23 cellular contexts compared by ENCODE assay signal in genomic region chr20:51136326-51136725, GRCh38.
DNase-seq lines count a peak whose midpoint lies in the region; ATAC-seq, FAIRE-seq and TF ChIP-seq lines count a peak whose summit lies in the region.
"Had no signal": no experiment of that assay in that cellular context is flagged by ENCODE, and none has a peak within 500 bp of the region (broad histone marks: within the 10 kb centered on the region; RNA-seq: fewer than 3 reads in every experiment).

No MANE protein-coding gene starts in this region.

- DNase-seq in HEK293T (ENCODE audit: extremely low spot score) (no peak), Peyer's patch (peak in 1 of 3 donors; percentile 79), glomerular endothelial cell (ENCODE audit: extremely low read depth, low read depth, low spot score) (peak; percentile 7), small intestine (peak; percentile 94), thyroid gland (no peak), GOT3 (lab: John Stamatoyannopoulos, UW) (no peak)
- DNase-seq: ACHN; activated B cell treated with CpG ODN at 0.5 μM for 24 hours; activated CD4-positive, alpha-beta T cell treated with anti-CD3 and anti-CD28 coated beads, Interleukin-2, amount 50 U/mL, for 4 hours; activated naive CD4-positive, alpha-beta T cell treated with anti-CD3 and anti-CD28 coated beads, Interleukin-2, amount 10 ng/mL, durations not matched to agents 7 days and 5 days; effector CD8-positive, alpha-beta T cell; foreskin fibroblast; GDM1; heart right ventricle; NCI-H1105; NCI-H1930; NCI-H526; stimulated activated naive CD8-positive, alpha-beta T cell treated with anti-CD3 and anti-CD28 coated beads, Interleukin-15, Interleukin-2, amounts not matched to agents 100 U/mL and 50 U/mL, for 24 hours; T1000; testis had no signal

- peak; percentile 53 for FAIRE-seq in small intestine (lab: Jason Lieb, UNC)
- FAIRE-seq: GM19239 had no signal

- no peaks in the 10 kb centered on the region for H3K9me3 ChIP-seq in Peyer's patch
- no peaks in the 10 kb centered on the region for H3K9me3 ChIP-seq in small intestine (ENCODE audit: control insufficient read depth, low read depth)
- no peaks in the 10 kb centered on the region for H3K9me3 ChIP-seq in thyroid gland
- H3K9me3 ChIP-seq: heart right ventricle, sigmoid colon, testis had no signal

- H3K4me1 ChIP-seq in Peyer's patch (peaks cover 0 to 22% (median 3%) of the 10 kb centered on the region in 4 donors), small intestine (ENCODE audit: control insufficient read depth in 2 of 2, insufficient read depth in 1 of 2, low read depth in 1 of 2, low read length in 1 of 2) (peaks cover 0 to 4% of the 10 kb centered on the region in 2 donors), thyroid gland (no peaks in the 10 kb centered on the region)
- H3K4me1 ChIP-seq: heart right ventricle, testis had no signal

- H3K27ac ChIP-seq in Peyer's patch (peak overlapping the region in 3 of 4 donors; percentile 57 to 85 (median 80)), small intestine (ENCODE audit: low read depth in 1 of 2, low read length in 1 of 2) (peak overlapping the region; percentile 69 to 70), thyroid gland (no peak overlapping the region)
- H3K27ac ChIP-seq: heart right ventricle, sigmoid colon, testis had no signal

- H3K36me3 ChIP-seq in Peyer's patch, result no peaks in the 10 kb centered on the region
- H3K36me3 ChIP-seq in small intestine (ENCODE audit: control insufficient read depth in 2 of 2, insufficient read depth in 2 of 2, low read length in 2 of 2), result no peaks in the 10 kb centered on the region
- H3K36me3 ChIP-seq in thyroid gland, result no peaks in the 10 kb centered on the region
- H3K36me3 ChIP-seq: heart right ventricle, sigmoid colon had no signal

- POLR2A ChIA-PET in HEK293T (lab: Yijun Ruan, JAX), result no interaction called here

- ATAC-seq in GM21619 (IDR thresholded peaks at IDR 0.05; ENCODE audit: unreplicated experiment), result no peak
- ATAC-seq: heart right ventricle; stimulated activated naive CD8-positive, alpha-beta T cell treated with anti-CD3 and anti-CD28 coated beads, Interleukin-15, Interleukin-2, amounts not matched to agents 100 U/mL and 50 U/mL, for 24 hours had no signal

- no peak for TF ChIP-seq CTCF in Peyer's patch (IDR thresholded peaks at IDR 0.05)
- no peak for TF ChIP-seq CTCF in thyroid gland (IDR thresholded peaks at IDR 0.05)

- no peaks in the 10 kb centered on the region for H3K27me3 ChIP-seq in Peyer's patch
- no peaks in the 10 kb centered on the region for H3K27me3 ChIP-seq in small intestine (ENCODE audit: control insufficient read depth in 2 of 2, insufficient read depth in 2 of 2, low read length in 2 of 2)
- no peaks in the 10 kb centered on the region for H3K27me3 ChIP-seq in thyroid gland
- H3K27me3 ChIP-seq: sigmoid colon, testis had no signal

- CTCF ChIA-PET in HEK293T (lab: Yijun Ruan, JAX), result no interaction called here

- WGBS in small intestine, 3 donors, result 8 to 35% (median 28%) methylated on average over 3 of the region's 3 CpGs
- 65 to 81% methylated on average over 3 of the region's 3 CpGs for WGBS in thyroid gland, 2 donors

- no peak for TF ChIP-seq POLR2A in Peyer's patch (IDR thresholded peaks at IDR 0.05)
- no peak for TF ChIP-seq POLR2A in thyroid gland (IDR thresholded peaks at IDR 0.05)

- intact Hi-C loops in thyroid gland (cut with DNase I), result no loop called here

- H3K4me3 ChIP-seq in Peyer's patch, result no peak overlapping the region
- H3K4me3 ChIP-seq in small intestine (ENCODE audit: low read depth in 1 of 2, low read length in 2 of 2), result no peak overlapping the region
- no peak overlapping the region for H3K4me3 ChIP-seq in thyroid gland (replicated peaks in 1 of 3)
- H3K4me3 ChIP-seq: heart right ventricle, sigmoid colon, testis had no signal

TF ChIP-seq in HEK293T, 16 proteins besides CTCF, POLR2A, EP300 and RAD21:
- TF ChIP-seq TARDBP (IDR thresholded peaks at IDR 0.05) (no peak), PKNOX1 (IDR thresholded peaks at IDR 0.05) (peak; percentile 31; the same call in 1 of the 2 replicates), L3MBTL2 (conservative IDR thresholded peaks at IDR 0.05) (0 out of 2 replicates have a peak, but pooled peaks have one; percentile 24), ZNF384 (IDR thresholded peaks at IDR 0.05) (no peak), FOXM1 (IDR thresholded peaks at IDR 0.05; ENCODE audit: borderline replicate concordance) (no peak)

Comparison
In these comparisons a context has a peak if more than half of its experiments do, and no peak if none do; other contexts are left out.
1. DNase-seq: peak in glomerular endothelial cell (single experiment) and small intestine (single experiment); none in HEK293T (single experiment), thyroid gland (0 of 2) and GOT3 (single experiment).
2. H3K27ac ChIP-seq: peak in Peyer's patch (3 of 4) and small intestine (2 of 2); none in thyroid gland (0 of 3).